8 cellular contexts compared by ENCODE assay signal in the genomic region with DNA sequence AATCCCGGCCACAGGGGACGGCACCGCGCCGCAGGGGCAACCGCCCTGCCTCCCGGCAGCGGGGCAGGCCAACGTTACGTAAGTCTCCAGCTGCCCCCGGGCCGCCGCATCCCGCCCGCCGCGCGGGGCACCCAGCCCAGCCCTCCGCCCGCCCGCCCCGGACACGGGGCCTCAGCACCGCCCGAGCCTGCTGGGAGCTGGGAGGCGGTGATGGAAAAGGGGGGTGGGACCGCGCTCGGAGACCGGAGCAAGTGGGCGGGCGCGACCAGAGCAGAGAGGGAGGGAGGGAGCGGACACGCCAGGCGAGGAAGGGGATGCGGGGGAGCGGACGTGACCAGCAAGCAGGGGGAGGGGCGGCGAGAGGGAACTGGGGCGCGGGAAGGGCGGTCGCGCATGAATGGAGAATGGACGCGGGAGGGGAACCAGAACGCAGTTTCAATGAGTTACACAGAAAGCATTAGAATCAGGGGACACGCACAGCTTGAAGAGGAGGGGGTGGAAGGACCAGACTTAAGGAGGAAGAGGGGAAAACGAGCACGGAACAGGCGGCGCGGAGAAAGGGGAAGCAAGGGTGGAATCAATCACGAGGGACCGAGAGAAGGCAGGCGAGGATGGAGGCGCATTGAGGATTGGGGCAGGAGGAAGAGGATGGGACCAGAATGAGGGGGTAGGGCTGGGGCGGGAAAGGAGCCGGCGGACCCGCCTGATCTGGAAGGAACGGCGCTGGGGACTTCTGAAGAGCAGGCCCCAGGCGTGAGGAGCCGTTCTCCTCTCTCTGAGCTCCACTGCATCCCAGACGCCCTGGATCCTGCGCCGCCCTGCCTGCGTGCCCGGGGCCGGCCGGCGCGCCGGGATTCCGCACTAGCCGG. TPM values are rescaled to one million over a fixed set of nuclear protein-coding genes. Genes with fewer than 3 reads are reported as not detected.
DNase-seq lines count a peak whose midpoint lies in the region; ATAC-seq and TF ChIP-seq lines count a peak whose summit lies in the region.

No MANE protein-coding gene starts in this region.

- H3K9me3 ChIP-seq in ES-I3 (ENCODE audit: control insufficient read depth, insufficient read depth, low read length) (no peaks in the 10 kb centered on the region), MM.1S (replicated peaks; ENCODE audit: insufficient read depth, low read length) (no peaks in the 10 kb centered on the region), osteoblast (ENCODE audit: low read depth, low read length) (no peaks in the 10 kb centered on the region), thyroid gland (no peaks in the 10 kb centered on the region)

- H4K20me1 ChIP-seq in MM.1S (ENCODE audit: insufficient read depth, low read length) = peaks cover 25% of the 10 kb centered on the region
- peaks cover 18% of the 10 kb centered on the region for H4K20me1 ChIP-seq in osteoblast (ENCODE audit: insufficient read depth, low read length)

- no peaks in the 10 kb centered on the region for H3K36me3 ChIP-seq in ES-I3 (ENCODE audit: insufficient read depth, low read length)
- no peaks in the 10 kb centered on the region for H3K36me3 ChIP-seq in MM.1S (replicated peaks; ENCODE audit: insufficient read depth, low read length)
- H3K36me3 ChIP-seq in osteoblast (ENCODE audit: insufficient read depth, low read length) = peaks cover 3% of the 10 kb centered on the region
- H3K36me3 ChIP-seq in thyroid gland = no peaks in the 10 kb centered on the region

- peak; percentile 87 for ATAC-seq in Right ventricle myocardium inferior
- ATAC-seq in GM18909 (IDR thresholded peaks at IDR 0.05; ENCODE audit: poor library complexity, unreplicated experiment) = no peak

- intact Hi-C loops in Right ventricle myocardium inferior (cut with DNase I) (loop anchor here (1.0 to 2.0 kb wide), 2 partner anchors 27 to 42 kb away; a partner anchor contains a TSS), thyroid gland (cut with DNase I) (no loop called here)

- H3K9ac ChIP-seq in ES-I3 (ENCODE audit: low read depth, low read length) = peak overlapping the region; percentile 96
- peak overlapping the region; percentile 78 for H3K9ac ChIP-seq in MM.1S (ENCODE audit: low read length)

- peak in 1 of 2 donors; percentile 71 for TF ChIP-seq POLR2A in thyroid gland (IDR thresholded peaks at IDR 0.05)

- TF ChIP-seq CTCF in MM.1S (IDR thresholded peaks at IDR 0.05; ENCODE audit: low read length) (no peak), osteoblast (IDR thresholded peaks at IDR 0.05; ENCODE audit: extremely low read depth, low read depth, low read length) (no peak), thyroid gland (IDR thresholded peaks at IDR 0.05) (no peak)

- H3K27me3 ChIP-seq in MM.1S (replicated peaks; ENCODE audit: insufficient read depth, low read length) (no peaks in the 10 kb centered on the region), osteoblast (ENCODE audit: insufficient read depth, low read length) (no peaks in the 10 kb centered on the region), thyroid gland (no peaks in the 10 kb centered on the region)

- H3K9me2 ChIP-seq in MM.1S (replicated peaks; ENCODE audit: insufficient read depth, low read length) = no peaks in the 10 kb centered on the region

- peak overlapping the region; percentile 70; the same call in 1 of the 2 replicates for H3K27ac ChIP-seq in MM.1S (ENCODE audit: low read length)
- peak overlapping the region; percentile 98 for H3K27ac ChIP-seq in osteoblast (ENCODE audit: low read depth, low read length)
- peak overlapping the region; percentile 72 to 98 (median 88) for H3K27ac ChIP-seq in thyroid gland

- WGBS in thyroid gland, 2 donors = 0 to 1% methylated on average over 32 to 40 of the region's 79 CpGs

- peak; percentile 56 for DNase-seq in MM.1S
- DNase-seq in SKM-1 (lab: John Stamatoyannopoulos, UW; ENCODE audit: unreplicated experiment) = peak; percentile 59
- DNase-seq in activated naive CD8-positive, alpha-beta T cell treated with anti-CD3 and anti-CD28 coated beads, Interleukin-2, amount 50 U/mL, for 16 hours (ENCODE audit: low read depth, low spot score) = peak; percentile 75
- peak; percentile 96 for DNase-seq in Right ventricle myocardium inferior (ENCODE audit: missing footprints)
- DNase-seq in osteoblast (ENCODE audit: insufficient read length, low spot score, missing footprints) = peak; percentile 94
- peak; percentile 90 to 93 for DNase-seq in thyroid gland

- H2AFZ ChIP-seq in MM.1S (ENCODE audit: low read length) (peak overlapping the region; percentile 60), osteoblast (ENCODE audit: low read length) (peak overlapping the region; percentile 40)

- H3K79me2 ChIP-seq in MM.1S (ENCODE audit: low read length) (peaks cover 54% of the 10 kb centered on the region), osteoblast (ENCODE audit: insufficient read depth, low read length) (peaks cover 23% of the 10 kb centered on the region)

- H3K4me1 ChIP-seq in ES-I3 (ENCODE audit: insufficient read depth, low read length) (peaks cover 34% of the 10 kb centered on the region), MM.1S (ENCODE audit: low read length) (peaks cover 28% of the 10 kb centered on the region), osteoblast (ENCODE audit: insufficient read depth, low read length) (peaks cover 44% of the 10 kb centered on the region), thyroid gland (peaks cover 35 to 46% of the 10 kb centered on the region in 2 donors)

- H3K4me2 ChIP-seq in MM.1S (ENCODE audit: low read depth, low read length) (peak overlapping the region; percentile 98), osteoblast (ENCODE audit: insufficient read depth, low read length) (peak overlapping the region; percentile 98)

- peak overlapping the region; percentile 99 for H3K4me3 ChIP-seq in MM.1S (ENCODE audit: low read length)
- H3K4me3 ChIP-seq in osteoblast (ENCODE audit: insufficient read depth, low read length) = peak overlapping the region; percentile 95
- H3K4me3 ChIP-seq in thyroid gland (replicated peaks in 1 of 3) = peak overlapping the region; percentile 65 to 85 (median 77)

- H3F3A ChIP-seq in MM.1S (ENCODE audit: insufficient read depth, low read length) = peaks cover 22% of the 10 kb centered on the region

RNA-seq across cellular contexts. Expression of a gene that starts 0.6 kb away (rescaled TPM):
- total RNA-seq in Right ventricle myocardium inferior (1,022 TPM), osteoblast (1,919 and 2,299 TPM in 2 replicates), thyroid gland (100 to 1,000 TPM; 270 to 587 (median 340) TPM)

RNA-seq across cellular contexts. Expression of a gene that starts 32.8 kb away (rescaled TPM):
- total RNA-seq in Right ventricle myocardium inferior (not detected), osteoblast (not detected in 2 replicates), thyroid gland (10 to 100 TPM in 1 of 4 donors, 1 to 10 TPM in 3; 8.8 to 26.9 (median 9.0) TPM)

RNA-seq across cellular contexts. Expression of a gene that starts 41.9 kb away (rescaled TPM):
- total RNA-seq in Right ventricle myocardium inferior = 46.4 TPM
- total RNA-seq in osteoblast = 40.4 and 43.4 TPM in 2 replicates
- 10 to 100 TPM; 54.2 to 98.0 (median 70.4) TPM for total RNA-seq in thyroid gland
